ENCODE assay signal across 1 cellular context in the genomic region with DNA sequence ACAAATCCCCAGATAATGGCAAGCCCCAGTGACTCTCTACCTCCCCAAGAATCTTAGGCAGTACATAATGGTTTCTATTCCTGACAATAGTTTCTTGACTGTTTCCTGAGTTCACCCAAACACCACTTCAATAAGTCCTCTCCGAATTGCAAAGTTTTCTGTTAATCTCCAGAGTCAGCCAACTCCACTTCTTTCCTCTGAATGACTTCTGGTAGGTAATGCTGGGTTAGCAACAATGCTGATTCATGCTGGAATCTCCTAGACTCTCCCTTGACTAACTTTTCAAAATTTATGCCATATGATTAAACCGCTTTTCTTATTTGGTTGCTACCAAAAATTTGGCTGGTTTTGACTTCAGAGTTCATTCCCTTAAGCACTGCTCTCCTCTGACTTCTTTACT.
TF ChIP-seq lines count a peak whose summit lies in the region.

No MANE protein-coding gene starts in this region.

TF ChIP-seq in SK-N-SH, 30 proteins besides CTCF, POLR2A, EP300 and RAD21:
- TF ChIP-seq, protein P1, sequence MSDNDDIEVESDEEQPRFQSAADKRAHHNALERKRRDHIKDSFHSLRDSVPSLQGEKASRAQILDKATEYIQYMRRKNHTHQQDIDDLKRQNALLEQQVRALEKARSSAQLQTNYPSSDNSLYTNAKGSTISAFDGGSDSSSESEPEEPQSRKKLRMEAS (IDR thresholded peaks at IDR 0.05; ENCODE audit: low read depth), result no peak
- TF ChIP-seq, protein P2, sequence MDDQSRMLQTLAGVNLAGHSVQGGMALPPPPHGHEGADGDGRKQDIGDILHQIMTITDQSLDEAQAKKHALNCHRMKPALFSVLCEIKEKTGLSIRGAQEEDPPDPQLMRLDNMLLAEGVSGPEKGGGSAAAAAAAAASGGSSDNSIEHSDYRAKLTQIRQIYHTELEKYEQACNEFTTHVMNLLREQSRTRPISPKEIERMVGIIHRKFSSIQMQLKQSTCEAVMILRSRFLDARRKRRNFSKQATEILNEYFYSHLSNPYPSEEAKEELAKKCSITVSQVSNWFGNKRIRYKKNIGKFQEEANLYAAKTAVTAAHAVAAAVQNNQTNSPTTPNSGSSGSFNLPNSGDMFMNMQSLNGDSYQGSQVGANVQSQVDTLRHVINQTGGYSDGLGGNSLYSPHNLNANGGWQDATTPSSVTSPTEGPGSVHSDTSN (IDR thresholded peaks at IDR 0.05), result no peak
- no peak for TF ChIP-seq NRF1 (IDR thresholded peaks at IDR 0.05; ENCODE audit: low read depth, low read length)
- TF ChIP-seq CHD2 (IDR thresholded peaks at IDR 0.05; ENCODE audit: low read length, partially characterized antibody), result no peak
- TF ChIP-seq NFIC (IDR thresholded peaks at IDR 0.05; ENCODE audit: borderline replicate concordance), result no peak
- TF ChIP-seq TEAD4 (IDR thresholded peaks at IDR 0.05; ENCODE audit: borderline replicate concordance, insufficient read depth), result no peak
- TF ChIP-seq SMC3 (IDR thresholded peaks at IDR 0.05; ENCODE audit: low read depth, low read length), result no peak
- no peak for TF ChIP-seq YY1 (IDR thresholded peaks at IDR 0.05; ENCODE audit: low read depth)
- TF ChIP-seq MEF2A (IDR thresholded peaks at IDR 0.05; ENCODE audit: borderline replicate concordance, low read depth), result no peak
- TF ChIP-seq FOXJ3 (CRISPR knock-in tag; IDR thresholded peaks at IDR 0.05), result no peak
- TF ChIP-seq, protein P3, sequence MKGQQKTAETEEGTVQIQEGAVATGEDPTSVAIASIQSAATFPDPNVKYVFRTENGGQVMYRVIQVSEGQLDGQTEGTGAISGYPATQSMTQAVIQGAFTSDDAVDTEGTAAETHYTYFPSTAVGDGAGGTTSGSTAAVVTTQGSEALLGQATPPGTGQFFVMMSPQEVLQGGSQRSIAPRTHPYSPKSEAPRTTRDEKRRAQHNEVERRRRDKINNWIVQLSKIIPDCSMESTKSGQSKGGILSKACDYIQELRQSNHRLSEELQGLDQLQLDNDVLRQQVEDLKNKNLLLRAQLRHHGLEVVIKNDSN (IDR thresholded peaks at IDR 0.05; ENCODE audit: borderline replicate concordance, low read depth), result no peak
- TF ChIP-seq RFX5 (IDR thresholded peaks at IDR 0.05; ENCODE audit: low read length), result no peak
- no peak for TF ChIP-seq POLR2AphosphoS5 (IDR thresholded peaks at IDR 0.05; ENCODE audit: low read depth, low read length)
- no peak for TF ChIP-seq FOSL2 (IDR thresholded peaks at IDR 0.05; ENCODE audit: borderline replicate concordance, low read depth)
- TF ChIP-seq ELF1 (IDR thresholded peaks at IDR 0.05), result no peak
- no peak for TF ChIP-seq JUND (IDR thresholded peaks at IDR 0.05)
- no peak for TF ChIP-seq GABPA (IDR thresholded peaks at IDR 0.05; ENCODE audit: low read depth)
- TF ChIP-seq, protein P4, sequence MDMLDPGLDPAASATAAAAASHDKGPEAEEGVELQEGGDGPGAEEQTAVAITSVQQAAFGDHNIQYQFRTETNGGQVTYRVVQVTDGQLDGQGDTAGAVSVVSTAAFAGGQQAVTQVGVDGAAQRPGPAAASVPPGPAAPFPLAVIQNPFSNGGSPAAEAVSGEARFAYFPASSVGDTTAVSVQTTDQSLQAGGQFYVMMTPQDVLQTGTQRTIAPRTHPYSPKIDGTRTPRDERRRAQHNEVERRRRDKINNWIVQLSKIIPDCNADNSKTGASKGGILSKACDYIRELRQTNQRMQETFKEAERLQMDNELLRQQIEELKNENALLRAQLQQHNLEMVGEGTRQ (IDR thresholded peaks at IDR 0.05; ENCODE audit: borderline replicate concordance, low read depth, low read length), result no peak
- TF ChIP-seq, protein P5, sequence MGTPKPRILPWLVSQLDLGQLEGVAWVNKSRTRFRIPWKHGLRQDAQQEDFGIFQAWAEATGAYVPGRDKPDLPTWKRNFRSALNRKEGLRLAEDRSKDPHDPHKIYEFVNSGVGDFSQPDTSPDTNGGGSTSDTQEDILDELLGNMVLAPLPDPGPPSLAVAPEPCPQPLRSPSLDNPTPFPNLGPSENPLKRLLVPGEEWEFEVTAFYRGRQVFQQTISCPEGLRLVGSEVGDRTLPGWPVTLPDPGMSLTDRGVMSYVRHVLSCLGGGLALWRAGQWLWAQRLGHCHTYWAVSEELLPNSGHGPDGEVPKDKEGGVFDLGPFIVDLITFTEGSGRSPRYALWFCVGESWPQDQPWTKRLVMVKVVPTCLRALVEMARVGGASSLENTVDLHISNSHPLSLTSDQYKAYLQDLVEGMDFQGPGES (IDR thresholded peaks at IDR 0.05; ENCODE audit: low read depth, low read length), result no peak
TF ChIP-seq in SK-N-SH: peak in this region for 0.
